In the genomic region with DNA sequence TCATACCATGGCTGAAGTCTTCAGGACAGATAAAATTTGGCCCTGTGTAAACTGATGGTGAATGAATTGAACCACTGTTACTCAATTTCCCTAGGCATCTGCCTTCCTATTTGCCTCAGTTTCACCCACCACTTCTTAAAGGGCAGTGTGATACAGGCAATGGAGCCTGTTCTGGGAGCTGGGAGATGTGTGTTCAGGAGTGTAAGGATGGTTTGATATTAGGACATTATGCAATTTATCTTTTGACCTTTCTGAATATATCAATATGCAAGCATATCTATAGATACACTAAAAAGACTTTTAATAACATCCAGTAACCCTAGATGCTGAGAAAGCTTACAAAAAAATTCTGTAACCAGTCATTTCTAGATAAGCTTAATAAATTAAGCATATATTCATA, we compare ENCODE assay signal across 1 cellular context.
TF ChIP-seq lines count a peak whose summit lies in the region.

No MANE protein-coding gene starts in this region.

TF ChIP-seq in WTC11, 78 proteins besides CTCF, POLR2A, EP300 and RAD21 (continued from another document):
- TF ChIP-seq ZNF396 (CRISPR knock-in tag; IDR thresholded peaks at IDR 0.05; ENCODE audit: borderline replicate concordance) (no peak), ZNF138 (CRISPR knock-in tag; conservative IDR thresholded peaks at IDR 0.05) (no peak), FOXP1 (CRISPR knock-in tag; IDR thresholded peaks at IDR 0.05; ENCODE audit: borderline replicate concordance) (no peak), CBFB (CRISPR knock-in tag; IDR thresholded peaks at IDR 0.05; ENCODE audit: low read depth) (no peak), JUN (CRISPR knock-in tag; IDR thresholded peaks at IDR 0.05) (no peak), RELA (CRISPR knock-in tag; IDR thresholded peaks at IDR 0.05; ENCODE audit: borderline replicate concordance) (no peak)
- TF ChIP-seq, protein P1, sequence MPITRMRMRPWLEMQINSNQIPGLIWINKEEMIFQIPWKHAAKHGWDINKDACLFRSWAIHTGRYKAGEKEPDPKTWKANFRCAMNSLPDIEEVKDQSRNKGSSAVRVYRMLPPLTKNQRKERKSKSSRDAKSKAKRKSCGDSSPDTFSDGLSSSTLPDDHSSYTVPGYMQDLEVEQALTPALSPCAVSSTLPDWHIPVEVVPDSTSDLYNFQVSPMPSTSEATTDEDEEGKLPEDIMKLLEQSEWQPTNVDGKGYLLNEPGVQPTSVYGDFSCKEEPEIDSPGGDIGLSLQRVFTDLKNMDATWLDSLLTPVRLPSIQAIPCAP (CRISPR knock-in tag; IDR thresholded peaks at IDR 0.05) = no peak
- TF ChIP-seq, protein P2, sequence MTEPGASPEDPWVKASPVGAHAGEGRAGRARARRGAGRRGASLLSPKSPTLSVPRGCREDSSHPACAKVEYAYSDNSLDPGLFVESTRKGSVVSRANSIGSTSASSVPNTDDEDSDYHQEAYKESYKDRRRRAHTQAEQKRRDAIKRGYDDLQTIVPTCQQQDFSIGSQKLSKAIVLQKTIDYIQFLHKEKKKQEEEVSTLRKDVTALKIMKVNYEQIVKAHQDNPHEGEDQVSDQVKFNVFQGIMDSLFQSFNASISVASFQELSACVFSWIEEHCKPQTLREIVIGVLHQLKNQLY (CRISPR knock-in tag; IDR thresholded peaks at IDR 0.05) = no peak
